Comparison of ENCODE assay signal across 13 cellular contexts in genomic region chr14:70871863-70872677, GRCh38. TPM values are rescaled to one million over a fixed set of nuclear protein-coding genes. Genes with fewer than 3 reads are reported as not detected.
DNase-seq lines count a peak whose midpoint lies in the region; ATAC-seq and FAIRE-seq lines count a peak whose summit lies in the region.
"Had no signal": no experiment of that assay in that cellular context is flagged by ENCODE, and none has a peak within 500 bp of the region (broad histone marks: within the 10 kb centered on the region; RNA-seq: fewer than 3 reads in every experiment).

No MANE protein-coding gene starts in this region.

- H3K4me1 ChIP-seq in ACC112 (ENCODE audit: control insufficient read depth, insufficient read depth, low read length, unreplicated experiment): no peaks in the 10 kb centered on the region
- H3K4me1 ChIP-seq in effector memory CD4-positive, alpha-beta T cell (ENCODE audit: control insufficient read depth, insufficient read depth, low read length, poor library complexity, severe bottlenecking): peaks cover 8% of the 10 kb centered on the region
- H3K4me1 ChIP-seq: gastrocnemius medialis, parathyroid adenoma had no signal

- H3K27me3 Mint-ChIP-seq in T-cell: no peaks in the 10 kb centered on the region

- H3K27me3 ChIP-seq in ACC112 (ENCODE audit: insufficient read depth, low read length): no peaks in the 10 kb centered on the region
- no peaks in the 10 kb centered on the region for H3K27me3 ChIP-seq in effector memory CD4-positive, alpha-beta T cell (replicated peaks; ENCODE audit: control insufficient read depth, insufficient read depth, low read length, poor library complexity, severe bottlenecking)
- H3K27me3 ChIP-seq: gastrocnemius medialis had no signal

- peak overlapping the region; percentile 94 to 97 for H3K27ac Mint-ChIP-seq in T-cell

- no peak overlapping the region for H3K27ac ChIP-seq in ACC112 (ENCODE audit: low read depth, low read length)
- peak overlapping the region; percentile 56 for H3K27ac ChIP-seq in effector memory CD4-positive, alpha-beta T cell (ENCODE audit: insufficient read depth, low read length, poor library complexity, severe bottlenecking)
- H3K27ac ChIP-seq: coronary artery, gastrocnemius medialis, parathyroid adenoma had no signal

- CTCF ChIA-PET in T-cell (lab: Charles Lee): interaction anchor here (0.7 to 1.6 kb wide), 11 partner anchors 15 to 146 kb away, joined by 3 to 11 read pairs (median 4); partner anchors contain the start of gene PCNX1 (in 1 of the 2)

- H3K36me3 Mint-ChIP-seq in T-cell: no peaks in the 10 kb centered on the region

- H3K36me3 ChIP-seq in ACC112 (ENCODE audit: insufficient read depth, low read length): no peaks in the 10 kb centered on the region
- no peaks in the 10 kb centered on the region for H3K36me3 ChIP-seq in effector memory CD4-positive, alpha-beta T cell (ENCODE audit: control insufficient read depth, insufficient read depth, low read length)
- H3K36me3 ChIP-seq: gastrocnemius medialis had no signal

- peak; percentile 74 for FAIRE-seq in GM18507 (lab: Jason Lieb, UNC)

- intact Hi-C loops in posterior vena cava (cut with DNase I): no loop called here

- peak overlapping the region; percentile 41 for H3K4me3 ChIP-seq in ACC112 (ENCODE audit: low read depth, low read length)
- peak overlapping the region; percentile 47 for H3K4me3 ChIP-seq in effector memory CD4-positive, alpha-beta T cell (ENCODE audit: insufficient read depth, low read depth, low read length, poor library complexity, severe bottlenecking)
- H3K4me3 ChIP-seq: coronary artery, gastrocnemius medialis had no signal

- peak overlapping the region; percentile 24 for H2AFZ ChIP-seq in ACC112 (ENCODE audit: low read length, unreplicated experiment)
- H2AFZ ChIP-seq: parathyroid adenoma had no signal

- no peaks in the 10 kb centered on the region for H3K79me2 ChIP-seq in ACC112 (ENCODE audit: control insufficient read depth, insufficient read depth, low read length, unreplicated experiment)
- H3K79me2 ChIP-seq: parathyroid adenoma had no signal

- ATAC-seq in T-cell (replicated peaks in 1 of 4): peak; percentile 63 to 78 (median 72)
- no peak for ATAC-seq in GM21723 (IDR thresholded peaks at IDR 0.05; ENCODE audit: unreplicated experiment)
- ATAC-seq: gastrocnemius medialis, left ventricle myocardium superior had no signal

- H3K9me3 ChIP-seq in effector memory CD4-positive, alpha-beta T cell (ENCODE audit: control insufficient read depth, low read length): no peaks in the 10 kb centered on the region
- H3K9me3 ChIP-seq: gastrocnemius medialis had no signal

- POLR2A ChIA-PET in T-cell (lab: Charles Lee): interaction anchor here in 1 of 2 donors (0.6 to 1.2 kb wide), 2 partner anchors 15 to 46 kb away, joined by 4 to 5 read pairs; no protein-coding TSS in a partner anchor

- peaks cover 17 to 25% (median 22%) of the 10 kb centered on the region in 3 donors for H3K4me1 Mint-ChIP-seq in T-cell

- DNase-seq in GM18507 (ENCODE audit: extremely low spot score, insufficient read length, low read depth) (no peak), T-cell (peak in 4 of 34 experiments; percentile 5 to 25 (median 14)), posterior vena cava (ENCODE audit: low spot score) (no peak), NCI-H1092 (lab: John Stamatoyannopoulos, UW) (no peak), NCI-H146 treated with DMSO at 0.1 percent for 48 hours (lab: John Stamatoyannopoulos, UW; ENCODE audit: unreplicated experiment) (no peak)
- no peak for DNase-seq in effector memory CD4-positive, alpha-beta T cell
- DNase-seq: gastrocnemius medialis, left ventricle myocardium superior, NCI-H2029 had no signal

- peak overlapping the region; percentile 74 to 82 (median 75) for H3K4me3 Mint-ChIP-seq in T-cell

- H3K9me3 Mint-ChIP-seq in T-cell: peaks cover 0 to 5% (median 3%) of the 10 kb centered on the region in 3 donors

RNA-seq across cellular contexts. Expression of gene PCNX1, which starts 35.2 kb away (rescaled TPM):
- total RNA-seq in T-cell: 100 to 1,000 TPM in 2 of 5 donors, 10 to 100 TPM in 3; 80.8 to 140 (median 86.3) TPM
- 10 to 100 TPM; 58.4 to 58.6 TPM for total RNA-seq in posterior vena cava
